Comparison of ENCODE assay signal across 2 cellular contexts in genomic region chr10:63555330-63555729, GRCh38.
TF ChIP-seq lines count a peak whose summit lies in the region.

No MANE protein-coding gene starts in this region.

TF ChIP-seq in SK-N-SH, 30 proteins besides CTCF, POLR2A, EP300 and RAD21:
- TF ChIP-seq YY1 (IDR thresholded peaks at IDR 0.05; ENCODE audit: low read depth) (no peak), GABPA (IDR thresholded peaks at IDR 0.05; ENCODE audit: low read depth) (no peak), RCOR1 (IDR thresholded peaks at IDR 0.05; ENCODE audit: low read length) (no peak), TAF1 (IDR thresholded peaks at IDR 0.05; ENCODE audit: borderline replicate concordance, low read depth, low read length) (no peak), MEF2A (IDR thresholded peaks at IDR 0.05; ENCODE audit: borderline replicate concordance, low read depth) (no peak), MAX (IDR thresholded peaks at IDR 0.05; ENCODE audit: low read depth) (no peak), TEAD4 (IDR thresholded peaks at IDR 0.05; ENCODE audit: borderline replicate concordance, insufficient read depth) (no peak), USF1 (IDR thresholded peaks at IDR 0.05; ENCODE audit: borderline replicate concordance, low read depth) (no peak), POLR2AphosphoS5 (IDR thresholded peaks at IDR 0.05; ENCODE audit: low read depth, low read length) (no peak), CHD2 (IDR thresholded peaks at IDR 0.05; ENCODE audit: low read length, partially characterized antibody) (no peak), FOXJ3 (CRISPR knock-in tag; IDR thresholded peaks at IDR 0.05) (no peak), NFIC (IDR thresholded peaks at IDR 0.05; ENCODE audit: borderline replicate concordance) (no peak)
- TF ChIP-seq, protein P1, sequence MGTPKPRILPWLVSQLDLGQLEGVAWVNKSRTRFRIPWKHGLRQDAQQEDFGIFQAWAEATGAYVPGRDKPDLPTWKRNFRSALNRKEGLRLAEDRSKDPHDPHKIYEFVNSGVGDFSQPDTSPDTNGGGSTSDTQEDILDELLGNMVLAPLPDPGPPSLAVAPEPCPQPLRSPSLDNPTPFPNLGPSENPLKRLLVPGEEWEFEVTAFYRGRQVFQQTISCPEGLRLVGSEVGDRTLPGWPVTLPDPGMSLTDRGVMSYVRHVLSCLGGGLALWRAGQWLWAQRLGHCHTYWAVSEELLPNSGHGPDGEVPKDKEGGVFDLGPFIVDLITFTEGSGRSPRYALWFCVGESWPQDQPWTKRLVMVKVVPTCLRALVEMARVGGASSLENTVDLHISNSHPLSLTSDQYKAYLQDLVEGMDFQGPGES (IDR thresholded peaks at IDR 0.05; ENCODE audit: low read depth, low read length) = no peak
- TF ChIP-seq, protein P2, sequence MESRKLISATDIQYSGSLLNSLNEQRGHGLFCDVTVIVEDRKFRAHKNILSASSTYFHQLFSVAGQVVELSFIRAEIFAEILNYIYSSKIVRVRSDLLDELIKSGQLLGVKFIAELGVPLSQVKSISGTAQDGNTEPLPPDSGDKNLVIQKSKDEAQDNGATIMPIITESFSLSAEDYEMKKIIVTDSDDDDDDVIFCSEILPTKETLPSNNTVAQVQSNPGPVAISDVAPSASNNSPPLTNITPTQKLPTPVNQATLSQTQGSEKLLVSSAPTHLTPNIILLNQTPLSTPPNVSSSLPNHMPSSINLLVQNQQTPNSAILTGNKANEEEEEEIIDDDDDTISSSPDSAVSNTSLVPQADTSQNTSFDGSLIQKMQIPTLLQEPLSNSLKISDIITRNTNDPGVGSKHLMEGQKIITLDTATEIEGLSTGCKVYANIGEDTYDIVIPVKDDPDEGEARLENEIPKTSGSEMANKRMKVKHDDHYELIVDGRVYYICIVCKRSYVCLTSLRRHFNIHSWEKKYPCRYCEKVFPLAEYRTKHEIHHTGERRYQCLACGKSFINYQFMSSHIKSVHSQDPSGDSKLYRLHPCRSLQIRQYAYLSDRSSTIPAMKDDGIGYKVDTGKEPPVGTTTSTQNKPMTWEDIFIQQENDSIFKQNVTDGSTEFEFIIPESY (IDR thresholded peaks at IDR 0.05; ENCODE audit: borderline replicate concordance, low read depth) = no peak

TF ChIP-seq in SK-N-SH treated with all-trans-retinoic acid at 6 μM for 48 hours, 23 proteins besides CTCF, POLR2A, EP300 and RAD21:
- no peak for TF ChIP-seq ZC3H10 (CRISPR knock-in tag; IDR thresholded peaks at IDR 0.05)
- TF ChIP-seq TOX (CRISPR knock-in tag; IDR thresholded peaks at IDR 0.05; ENCODE audit: borderline replicate concordance) = no peak
- TF ChIP-seq POU6F1 (CRISPR knock-in tag; IDR thresholded peaks at IDR 0.05; ENCODE audit: borderline replicate concordance, low read depth) = no peak
- TF ChIP-seq, protein P3, sequence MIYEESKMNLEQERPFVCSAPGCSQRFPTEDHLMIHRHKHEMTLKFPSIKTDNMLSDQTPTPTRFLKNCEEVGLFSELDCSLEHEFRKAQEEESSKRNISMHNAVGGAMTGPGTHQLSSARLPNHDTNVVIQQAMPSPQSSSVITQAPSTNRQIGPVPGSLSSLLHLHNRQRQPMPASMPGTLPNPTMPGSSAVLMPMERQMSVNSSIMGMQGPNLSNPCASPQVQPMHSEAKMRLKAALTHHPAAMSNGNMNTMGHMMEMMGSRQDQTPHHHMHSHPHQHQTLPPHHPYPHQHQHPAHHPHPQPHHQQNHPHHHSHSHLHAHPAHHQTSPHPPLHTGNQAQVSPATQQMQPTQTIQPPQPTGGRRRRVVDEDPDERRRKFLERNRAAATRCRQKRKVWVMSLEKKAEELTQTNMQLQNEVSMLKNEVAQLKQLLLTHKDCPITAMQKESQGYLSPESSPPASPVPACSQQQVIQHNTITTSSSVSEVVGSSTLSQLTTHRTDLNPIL (CRISPR knock-in tag; IDR thresholded peaks at IDR 0.05; ENCODE audit: low read depth) = no peak
- no peak for TF ChIP-seq ISL1 (CRISPR knock-in tag; IDR thresholded peaks at IDR 0.05)
- no peak for TF ChIP-seq ZFP3 (CRISPR knock-in tag; IDR thresholded peaks at IDR 0.05)
- TF ChIP-seq RARB (CRISPR knock-in tag; IDR thresholded peaks at IDR 0.05) = no peak
- TF ChIP-seq CSDC2 (CRISPR knock-in tag; IDR thresholded peaks at IDR 0.05) = no peak
- TF ChIP-seq ESRRG (CRISPR knock-in tag; IDR thresholded peaks at IDR 0.05) = no peak
- no peak for TF ChIP-seq SNAI2 (CRISPR knock-in tag; IDR thresholded peaks at IDR 0.05)
- TF ChIP-seq GLIS3 (CRISPR knock-in tag; IDR thresholded peaks at IDR 0.05) = no peak
- no peak for TF ChIP-seq CSRNP3 (CRISPR knock-in tag; IDR thresholded peaks at IDR 0.05)
- no peak for TF ChIP-seq PPARA (CRISPR knock-in tag; IDR thresholded peaks at IDR 0.05; ENCODE audit: borderline replicate concordance)
